ENCODE assay signal across 14 cellular contexts in genomic region chr10:88949912-88950664, GRCh38. TPM values are rescaled to one million over a fixed set of nuclear protein-coding genes. Genes with fewer than 3 reads are reported as not detected.
A peak's percentile ranks its signal among the peaks of the same experiment; 100 is the strongest.
DNase-seq lines count a peak whose midpoint lies in the region; ATAC-seq, FAIRE-seq and TF ChIP-seq lines count a peak whose summit lies in the region.
"Had no signal": no experiment of that assay in that cellular context is flagged by ENCODE, and none has a peak within 500 bp of the region (broad histone marks: within the 10 kb centered on the region; RNA-seq: fewer than 3 reads in every experiment).

No MANE protein-coding gene starts in this region.

- intact Hi-C loops in IMR-90 (cut with micrococcal nuclease) = no loop called here
- intact Hi-C loops in kidney (cut with DNase I) = no loop called here

- no peak for TF ChIP-seq RAD21 in IMR-90 (IDR thresholded peaks at IDR 0.05; ENCODE audit: low read length)

- H2BK120ac ChIP-seq in IMR-90 (ENCODE audit: low read depth, low read length) = peak overlapping the region; percentile 66

- peaks cover 40% of the 10 kb centered on the region for H4K20me1 ChIP-seq in IMR-90 (ENCODE audit: insufficient read depth, low read length)

- peak overlapping the region; percentile 16; the same call in 1 of the 3 replicates for H2BK15ac ChIP-seq in IMR-90 (ENCODE audit: low read depth, low read length)

- H3K23ac ChIP-seq in IMR-90 (ENCODE audit: low read depth, low read length) = peak overlapping the region; percentile 91

- peak overlapping the region; percentile 93 for H3K4ac ChIP-seq in IMR-90 (ENCODE audit: low read depth, low read length)

- H3K9me3 ChIP-seq in IMR-90 (ENCODE audit: control insufficient read depth, insufficient read depth, low read length) (no peaks in the 10 kb centered on the region), adipocyte (ENCODE audit: control insufficient read depth, low read length) (no peaks in the 10 kb centered on the region), kidney (ENCODE audit: control insufficient read depth in 1 of 2, low read length in 2 of 2) (no peaks in the 10 kb centered on the region), stomach smooth muscle (ENCODE audit: control insufficient read depth in 2 of 2, low read length in 2 of 2) (no peaks in the 10 kb centered on the region)

- H4K8ac ChIP-seq in IMR-90 (ENCODE audit: low read depth in 2 of 2, low read length in 2 of 2) = peak overlapping the region; percentile 67 to 71

- no peaks in the 10 kb centered on the region for H3K27me3 ChIP-seq in IMR-90 (ENCODE audit: control insufficient read depth, insufficient read depth, low read length)
- no peaks in the 10 kb centered on the region for H3K27me3 ChIP-seq in adipocyte (replicated peaks; ENCODE audit: control insufficient read depth, insufficient read depth, low read length)
- H3K27me3 ChIP-seq in stomach smooth muscle (ENCODE audit: control insufficient read depth in 1 of 2, insufficient read depth in 2 of 2, low read length in 2 of 2) = no peaks in the 10 kb centered on the region
- H3K27me3 ChIP-seq: foreskin keratinocyte had no signal

- H3K14ac ChIP-seq in IMR-90 (replicated peaks; ENCODE audit: low read depth, low read length) = peak overlapping the region; percentile 59

- TF ChIP-seq POLR2A in IMR-90 (IDR thresholded peaks at IDR 0.05; ENCODE audit: low read depth, low read length) = no peak

- peak overlapping the region; percentile 86 for H2BK5ac ChIP-seq in IMR-90 (ENCODE audit: low read depth, low read length, poor library complexity, severe bottlenecking)

- WGBS in IMR-90 (ENCODE audit: extremely low coverage in 2 of 2, insufficient read length in 1 of 2), 2 experiments = no CpG with 5 or more reads among the region's 3 CpGs

- FAIRE-seq in kidney (lab: Jason Lieb, UNC) = no peak
- FAIRE-seq: bronchial epithelial cell, GM12878 had no signal

- POLR2A ChIA-PET in IMR-90 (lab: Charles Lee; ENCODE audit: unreplicated experiment) = interaction anchor here (0.5 to 1.1 kb wide), 5 partner anchors 17 to 1039 kb away, joined by 3 to 7 read pairs (median 3); no protein-coding TSS in a partner anchor

- TF ChIP-seq CTCF in IMR-90 (conservative IDR thresholded peaks at IDR 0.05; ENCODE audit: low read depth, low read length) = no peak
- TF ChIP-seq CTCF in kidney (IDR thresholded peaks at IDR 0.05; ENCODE audit: borderline replicate concordance, extremely low read depth, insufficient read depth) = no peak

- peak overlapping the region; percentile 5; the same call in 1 of the 2 replicates for H2BK20ac ChIP-seq in IMR-90 (ENCODE audit: low read depth, low read length)

- DNase-seq in IMR-90 = no peak
- DNase-seq in adipocyte (ENCODE audit: low read depth) = peak; percentile 47
- DNase-seq in kidney = no peak
- DNase-seq in NCI-H187 treated with DMSO at 0.1 percent for 48 hours (lab: John Stamatoyannopoulos, UW) = no peak
- no peak for DNase-seq in D341Med (ENCODE audit: low spot score)
- no peak for DNase-seq in NCI-H774 (lab: John Stamatoyannopoulos, UW)
- no peak for DNase-seq in pons (ENCODE audit: low spot score)
- DNase-seq: activated T-cell treated with anti-CD3 and anti-CD28 coated beads, Interleukin-2, amount 50 U/mL, for 48 hours; foreskin keratinocyte; NCI-H446; SHP77 treated with DMSO at 0.1 percent for 48 hours had no signal

- H3K79me1 ChIP-seq in IMR-90 (ENCODE audit: low read depth in 1 of 2, low read length in 2 of 2) = peaks cover 9 to 38% of the 10 kb centered on the region in 2 experiments; a peak in 3 of 4 replicates

- peak overlapping the region; percentile 76 for H4K5ac ChIP-seq in IMR-90 (ENCODE audit: low read depth, low read length)

- peak overlapping the region; percentile 70 for H3K4me2 ChIP-seq in IMR-90 (ENCODE audit: low read depth, low read length)

- H3K36me3 ChIP-seq in IMR-90 (ENCODE audit: control insufficient read depth, insufficient read depth, low read length) (peaks cover 13% of the 10 kb centered on the region), adipocyte (ENCODE audit: control insufficient read depth, insufficient read depth, low read length, severe bottlenecking) (no peaks in the 10 kb centered on the region), kidney (ENCODE audit: control insufficient read depth in 1 of 2, insufficient read depth in 2 of 2, low read length in 2 of 2) (no peaks in the 10 kb centered on the region), stomach smooth muscle (ENCODE audit: control insufficient read depth in 2 of 2, insufficient read depth in 2 of 2, low read length in 2 of 2) (peaks cover 31 to 36% of the 10 kb centered on the region in 2 donors)

- H2AK9ac ChIP-seq in IMR-90 (replicated peaks; ENCODE audit: low read depth, low read length, poor library complexity) = no peak overlapping the region

- ATAC-seq in IMR-90 (ENCODE audit: low read depth) = no peak
- ATAC-seq: foreskin keratinocyte, GM12878 had no signal

- in situ Hi-C loops in IMR-90 (cut with MboI; ENCODE audit: low sequenced_read_pairs) = no loop called here

- peak overlapping the region; percentile 36 for H3K4me3 ChIP-seq in IMR-90 (ENCODE audit: insufficient read depth, low read depth, low read length)
- no peak overlapping the region for H3K4me3 ChIP-seq in adipocyte (ENCODE audit: low read length)
- H3K4me3 ChIP-seq in kidney (ENCODE audit: low read length in 2 of 2) = peak overlapping the region; percentile 29 to 54
- H3K4me3 ChIP-seq in stomach smooth muscle (ENCODE audit: low read length in 2 of 2) = peak overlapping the region; percentile 87 to 92
- H3K4me3 ChIP-seq: GM12878 had no signal

- peaks cover 17% of the 10 kb centered on the region for H3K4me1 ChIP-seq in IMR-90 (ENCODE audit: control insufficient read depth, insufficient read depth, low read length)
- peaks cover 33% of the 10 kb centered on the region for H3K4me1 ChIP-seq in adipocyte (ENCODE audit: control insufficient read depth, insufficient read depth, low read length)
- H3K4me1 ChIP-seq in kidney (ENCODE audit: control insufficient read depth in 1 of 2, insufficient read depth in 1 of 2, low read depth in 1 of 2, low read length in 2 of 2) = no peaks in the 10 kb centered on the region
- H3K4me1 ChIP-seq in stomach smooth muscle (ENCODE audit: control insufficient read depth, insufficient read depth, low read length) = peaks cover 16% of the 10 kb centered on the region

- H3K18ac ChIP-seq in IMR-90 (ENCODE audit: low read depth, low read length) = peak overlapping the region; percentile 72

- H4K91ac ChIP-seq in IMR-90 (ENCODE audit: insufficient read depth, low read depth, low read length) = peak overlapping the region; percentile 42; the same call in 1 of the 2 replicates

- CTCF ChIA-PET in IMR-90 (lab: Yijun Ruan, JAX) = interaction anchor here (1.1 kb wide), 1 partner anchor 37 kb away, joined by 4 read pairs; no protein-coding TSS in a partner anchor

- no TSS peak for BruUV-seq in IMR-90 (replicated peaks; lab: Mats Ljungman, UMichigan)

- dilution Hi-C loops in IMR-90 (cut with HindIII; ENCODE audit: low sequenced_read_pairs, unreplicated experiment) = no loop called here

- H3K27ac ChIP-seq in IMR-90 (ENCODE audit: insufficient read depth, low read length) (peak overlapping the region; percentile 64; the same call in 1 of the 2 replicates), kidney (ENCODE audit: low read depth in 2 of 2, low read length in 2 of 2) (peak overlapping the region in 1 of 2 donors; percentile 64), stomach smooth muscle (ENCODE audit: low read length) (peak overlapping the region; percentile 99)
- H3K27ac ChIP-seq: foreskin keratinocyte had no signal

- peak overlapping the region; percentile 65 for H2AK5ac ChIP-seq in IMR-90 (ENCODE audit: low read depth, low read length)

- peaks cover 12% of the 10 kb centered on the region for H3K9me1 ChIP-seq in IMR-90 (ENCODE audit: insufficient read depth, low read length)

- peak overlapping the region; percentile 89 for H3K56ac ChIP-seq in IMR-90 (ENCODE audit: extremely low read depth, insufficient read depth, low read length)

- H3K9ac ChIP-seq in IMR-90 (ENCODE audit: low read depth, low read length) (peak overlapping the region; percentile 98), adipocyte (ENCODE audit: low read length) (peak overlapping the region; percentile 85), kidney (ENCODE audit: low read length in 2 of 2) (peak overlapping the region in 1 of 2 donors; percentile 14), stomach smooth muscle (ENCODE audit: low read length in 2 of 2) (peak overlapping the region; percentile 99 to 100)

- H2AFZ ChIP-seq in IMR-90 (replicated peaks; ENCODE audit: low read length, poor library complexity) = no peak overlapping the region

TF ChIP-seq in IMR-90, 13 proteins besides CTCF, POLR2A, EP300 and RAD21:
- TF ChIP-seq CEBPB (IDR thresholded peaks at IDR 0.05; ENCODE audit: low read depth, low read length) (peak; percentile 56; the same call in 1 of the 2 replicates), MAFK (IDR thresholded peaks at IDR 0.05; ENCODE audit: low read depth, low read length) (no peak)
TF ChIP-seq in IMR-90: peak in this region for 1.

RNA-seq across cellular contexts. Expression of gene ACTA2, which starts 2.5 kb away (rescaled TPM):
- 757 and 978 TPM in 2 replicates for total RNA-seq in IMR-90 (2012; rRNA removed)
- polyA plus RNA-seq in IMR-90 (2012; rRNA removed) = 1,117 and 1,235 TPM in 2 replicates
- 948 and 1,147 TPM in 2 replicates for polyA plus RNA-seq in IMR-90 (2012; cell fraction: cytosol; rRNA removed)
- 396 and 625 TPM in 2 replicates for polyA plus RNA-seq in IMR-90 (2012; cell fraction: nucleus; rRNA removed; ENCODE audit: low replicate concordance)
- 471 TPM for total RNA-seq in kidney
- polyA plus RNA-seq in kidney (ENCODE audit: insufficient read depth, low read depth, low replicate concordance) = 378 TPM

RNA-seq across cellular contexts. Expression of gene FAS, which starts 40.5 kb away (rescaled TPM):
- total RNA-seq in IMR-90 (2012; rRNA removed) = 53.8 and 54.7 TPM in 2 replicates
- 31.1 and 34.3 TPM in 2 replicates for polyA plus RNA-seq in IMR-90 (2012; rRNA removed)
- 11.6 and 17.5 TPM in 2 replicates for polyA plus RNA-seq in IMR-90 (2012; cell fraction: cytosol; rRNA removed)
- polyA plus RNA-seq in IMR-90 (2012; cell fraction: nucleus; rRNA removed; ENCODE audit: low replicate concordance) = 7.6 and 49.3 TPM in 2 replicates
- 45.2 TPM for total RNA-seq in kidney
- polyA plus RNA-seq in kidney (ENCODE audit: insufficient read depth, low read depth, low replicate concordance) = 6.5 TPM
